Comparison of ENCODE assay signal across 9 cellular contexts in the genomic region with DNA sequence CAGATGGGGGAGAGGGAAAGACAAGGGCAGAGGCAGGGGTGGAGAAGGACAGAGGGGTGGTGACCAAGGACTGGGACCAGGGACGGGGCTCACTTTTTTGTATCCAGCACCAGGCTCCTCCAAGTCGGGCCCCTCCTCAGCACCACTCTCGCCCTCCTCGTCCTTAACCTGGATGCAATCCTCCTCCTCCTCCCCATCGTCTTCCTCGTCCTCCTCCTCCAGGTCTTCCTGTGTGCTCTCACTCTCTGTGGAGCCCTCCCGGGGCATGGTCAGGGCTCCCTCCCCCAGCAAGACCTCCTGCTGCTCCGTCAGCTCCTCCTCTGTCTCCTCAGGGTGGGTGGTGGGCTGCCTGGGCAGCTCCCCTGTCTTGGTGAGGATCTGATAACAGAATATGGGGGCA. TPM values are rescaled to one million over a fixed set of nuclear protein-coding genes. Genes with fewer than 3 reads are reported as not detected.
DNase-seq lines count a peak whose midpoint lies in the region; ATAC-seq and TF ChIP-seq lines count a peak whose summit lies in the region.
"Had no signal": no experiment of that assay in that cellular context is flagged by ENCODE, and none has a peak within 500 bp of the region (broad histone marks: within the 10 kb centered on the region; RNA-seq: fewer than 3 reads in every experiment).

No MANE protein-coding gene starts in this region.

- no peaks in the 10 kb centered on the region for H3K9me3 Mint-ChIP-seq in type B pancreatic cell

- peak overlapping the region; percentile 87 for H3K27ac Mint-ChIP-seq in type B pancreatic cell

- H3K27me3 Mint-ChIP-seq in type B pancreatic cell, result no peaks in the 10 kb centered on the region

- ATAC-seq in heart right ventricle, result no peak
- no peak for ATAC-seq in gastroesophageal sphincter

- H3K27me3 ChIP-seq in cardiac muscle cell, result no peaks in the 10 kb centered on the region
- H3K27me3 ChIP-seq in heart right ventricle, result no peaks in the 10 kb centered on the region
- H3K27me3 ChIP-seq in gastroesophageal sphincter, result no peaks in the 10 kb centered on the region
- no peaks in the 10 kb centered on the region for H3K27me3 ChIP-seq in ovary
- no peaks in the 10 kb centered on the region for H3K27me3 ChIP-seq in spleen (replicated peaks in 1 of 7)
- H3K27me3 ChIP-seq: left lung, SJCRH30 had no signal

- 62 to 66% methylated on average over 7 of the region's 8 CpGs for WGBS in heart right ventricle, 2 donors
- 48 to 80% methylated on average over 1 to 8 of the region's 8 CpGs for WGBS in gastroesophageal sphincter (ENCODE audit: low coverage in 1 of 2), 2 donors
- WGBS in ovary, 3 donors, result 33 to 37% (median 36%) methylated on average over 7 to 8 of the region's 8 CpGs
- WGBS in spleen, 5 donors, result 72 to 86% (median 80%) methylated on average over 7 to 8 of the region's 8 CpGs

- H3K27ac ChIP-seq in cardiac muscle cell (peak overlapping the region; percentile 69), heart right ventricle (peak overlapping the region in 1 of 10 donors; percentile 21), gastroesophageal sphincter (peak overlapping the region in 3 of 4 donors; percentile 41 to 82 (median 64)), ovary (peak overlapping the region in 1 of 2 donors; percentile 13), spleen (peak overlapping the region in 1 of 8 donors; percentile 1)
- H3K27ac ChIP-seq: left lung, SJCRH30 had no signal

- H3K4me1 ChIP-seq in cardiac muscle cell (ENCODE audit: low read depth), result peaks cover 7% of the 10 kb centered on the region
- H3K4me1 ChIP-seq in heart right ventricle, result peaks cover 0 to 4% (median 0%) of the 10 kb centered on the region in 9 donors
- peaks cover 0 to 18% (median 10%) of the 10 kb centered on the region in 3 donors for H3K4me1 ChIP-seq in gastroesophageal sphincter
- peaks cover 2% of the 10 kb centered on the region for H3K4me1 ChIP-seq in ovary (ENCODE audit: insufficient read depth)
- H3K4me1 ChIP-seq in spleen, result no peaks in the 10 kb centered on the region

- H3K36me3 Mint-ChIP-seq in type B pancreatic cell, result peaks cover 5% of the 10 kb centered on the region

- peak overlapping the region; percentile 79 for H3K4me3 Mint-ChIP-seq in type B pancreatic cell

- no peak for TF ChIP-seq EP300 in gastroesophageal sphincter (IDR thresholded peaks at IDR 0.05)
- no peak for TF ChIP-seq EP300 in ovary (IDR thresholded peaks at IDR 0.05)

- H3K36me3 ChIP-seq in cardiac muscle cell (peaks cover 33% of the 10 kb centered on the region), heart right ventricle (peaks cover 0 to 100% (median 77%) of the 10 kb centered on the region in 9 donors), gastroesophageal sphincter (peaks cover 0 to 99% of the 10 kb centered on the region in 2 donors), ovary (no peaks in the 10 kb centered on the region), spleen (peaks cover 0 to 100% (median 82%) of the 10 kb centered on the region in 6 donors)

- DNase-seq in cardiac muscle cell (ENCODE audit: low read depth in 1 of 2, low spot score in 1 of 2), result no peak
- DNase-seq in heart right ventricle, result no peak
- no peak for DNase-seq in type B pancreatic cell (ENCODE audit: extremely low spot score, unreplicated experiment)
- DNase-seq in ovary, result no peak
- DNase-seq in spleen, result no peak
- DNase-seq: NCI-H2107 had no signal

- peaks cover 20% of the 10 kb centered on the region for H3K4me1 Mint-ChIP-seq in type B pancreatic cell (ENCODE audit: unreplicated experiment)

- TF ChIP-seq POLR2A in gastroesophageal sphincter (IDR thresholded peaks at IDR 0.05) (no peak), ovary (IDR thresholded peaks at IDR 0.05) (no peak), spleen (IDR thresholded peaks at IDR 0.05) (no peak)

- TF ChIP-seq CTCF in cardiac muscle cell (IDR thresholded peaks at IDR 0.05; ENCODE audit: low read depth, low read length), result no peak
- no peak for TF ChIP-seq CTCF in heart right ventricle (IDR thresholded peaks at IDR 0.05)
- TF ChIP-seq CTCF in gastroesophageal sphincter (IDR thresholded peaks at IDR 0.05), result no peak
- TF ChIP-seq CTCF in type B pancreatic cell (conservative IDR thresholded peaks at IDR 0.05), result no peak
- no peak for TF ChIP-seq CTCF in ovary (IDR thresholded peaks at IDR 0.05)
- TF ChIP-seq CTCF in spleen (IDR thresholded peaks at IDR 0.05 in 8 of 11, conservative IDR thresholded peaks at IDR 0.05 in 3 of 11), result no peak

- H3K9me3 ChIP-seq in cardiac muscle cell (ENCODE audit: low read depth) (no peaks in the 10 kb centered on the region), heart right ventricle (no peaks in the 10 kb centered on the region), gastroesophageal sphincter (no peaks in the 10 kb centered on the region), ovary (no peaks in the 10 kb centered on the region), spleen (no peaks in the 10 kb centered on the region)
- H3K9me3 ChIP-seq: left lung, SJCRH30 had no signal

- no peak overlapping the region for H3K4me3 ChIP-seq in cardiac muscle cell
- H3K4me3 ChIP-seq in heart right ventricle, result no peak overlapping the region
- no peak overlapping the region for H3K4me3 ChIP-seq in gastroesophageal sphincter
- H3K4me3 ChIP-seq in ovary, result no peak overlapping the region
- no peak overlapping the region for H3K4me3 ChIP-seq in spleen
- H3K4me3 ChIP-seq: left lung, SJCRH30 had no signal

- intact Hi-C loops in heart right ventricle (cut with DNase I), result no loop called here
- intact Hi-C loops in ovary (cut with DNase I), result no loop called here
- intact Hi-C loops in spleen (cut with DNase I; ENCODE audit: low total_unique reads), result no loop called here

RNA-seq across cellular contexts. Expression of gene G6PC3, which starts 16.8 kb away (rescaled TPM):
- total RNA-seq in cardiac muscle cell (93.1 and 95.3 TPM in 2 replicates), heart right ventricle (10 to 100 TPM; 28.9 to 47.3 (median 32.9) TPM), gastroesophageal sphincter (10 to 100 TPM; 22.1 to 27.5 (median 26.2) TPM), type B pancreatic cell (ENCODE audit: low replicate concordance) (63.6 and 63.7 TPM in 2 replicates), ovary (10 to 100 TPM; 14.4 to 56.7 (median 36.2) TPM), spleen (10 to 100 TPM; 24.9 to 49.2 (median 39.2) TPM)
- polyA plus RNA-seq in cardiac muscle cell (162 and 234 TPM in 2 replicates), heart right ventricle (100 to 1,000 TPM in 1 of 2 donors, 10 to 100 TPM in 1; 78.0 to 114 TPM), ovary (10 to 100 TPM; 37.1 to 49.1 TPM), spleen (10 to 100 TPM; 28.9 to 36.8 (median 35.9) TPM)

RNA-seq across cellular contexts. Expression of gene LSM12, which starts 20.8 kb away (rescaled TPM):
- total RNA-seq in cardiac muscle cell (31.0 and 45.3 TPM in 2 replicates), heart right ventricle (10 to 100 TPM; 37.9 to 60.7 (median 43.8) TPM), gastroesophageal sphincter (10 to 100 TPM; 33.3 to 53.0 (median 41.1) TPM), type B pancreatic cell (ENCODE audit: low replicate concordance) (44.8 and 50.6 TPM in 2 replicates), ovary (10 to 100 TPM; 21.3 to 54.6 (median 37.1) TPM), spleen (10 to 100 TPM; 21.6 to 43.1 (median 39.4) TPM)
- polyA plus RNA-seq in cardiac muscle cell (46.5 and 60.7 TPM in 2 replicates), heart right ventricle (10 to 100 TPM; 25.2 to 41.7 TPM), ovary (10 to 100 TPM; 17.1 to 29.2 TPM), spleen (10 to 100 TPM; 18.9 to 30.4 (median 22.4) TPM)

RNA-seq across cellular contexts. Expression of gene HDAC5, which starts 36.1 kb away (rescaled TPM):
- total RNA-seq in cardiac muscle cell, result 164 and 300 TPM in 2 replicates
- 94.1 and 209 TPM in 2 replicates for polyA plus RNA-seq in cardiac muscle cell
- total RNA-seq in heart right ventricle, result 10 to 100 TPM; 55.2 to 85.4 (median 68.3) TPM
- polyA plus RNA-seq in heart right ventricle, result 10 to 100 TPM; 56.3 to 63.7 TPM
- 100 to 1,000 TPM in 2 of 4 donors, 10 to 100 TPM in 2; 78.1 to 152 (median 112) TPM for total RNA-seq in gastroesophageal sphincter
- total RNA-seq in type B pancreatic cell (ENCODE audit: low replicate concordance), result 43.3 and 48.9 TPM in 2 replicates
- 10 to 100 TPM; 35.1 to 97.6 (median 67.2) TPM for total RNA-seq in ovary
- polyA plus RNA-seq in ovary, result 10 to 100 TPM; 11.4 to 75.8 TPM
- 10 to 100 TPM; 42.3 to 72.9 (median 59.4) TPM for total RNA-seq in spleen
- polyA plus RNA-seq in spleen, result 10 to 100 TPM; 18.5 to 39.9 (median 22.4) TPM

RNA-seq across cellular contexts. Expression of gene HROB, which starts 54.4 kb away (rescaled TPM):
- total RNA-seq in cardiac muscle cell (3.6 and 9.6 TPM in 2 replicates), heart right ventricle (1 to 10 TPM in 4 of 10 donors, under 1 TPM in 6; 0.49 to 1.9 (median 0.74) TPM), gastroesophageal sphincter (1 to 10 TPM in 2 of 4 donors, under 1 TPM in 1, not detected in 1; 0.81 to 1.5 (median 1.3) TPM), type B pancreatic cell (ENCODE audit: low replicate concordance) (5.4 and 10.6 TPM in 2 replicates), ovary (1 to 10 TPM in 3 of 7 donors, under 1 TPM in 4; 0.86 to 6.3 (median 0.97) TPM), spleen (1 to 10 TPM; 1.3 to 4.1 (median 1.8) TPM)
- polyA plus RNA-seq in cardiac muscle cell (7.8 and 15.6 TPM in 2 replicates), heart right ventricle (under 1 TPM; 0.28 to 0.37 TPM), ovary (1 to 10 TPM; 1.0 TPM), spleen (1 to 10 TPM in 2 of 3 donors, under 1 TPM in 1; 0.83 to 1.0 (median 1.0) TPM)
